Comparison of ENCODE assay signal across 12 cellular contexts in the genomic region with DNA sequence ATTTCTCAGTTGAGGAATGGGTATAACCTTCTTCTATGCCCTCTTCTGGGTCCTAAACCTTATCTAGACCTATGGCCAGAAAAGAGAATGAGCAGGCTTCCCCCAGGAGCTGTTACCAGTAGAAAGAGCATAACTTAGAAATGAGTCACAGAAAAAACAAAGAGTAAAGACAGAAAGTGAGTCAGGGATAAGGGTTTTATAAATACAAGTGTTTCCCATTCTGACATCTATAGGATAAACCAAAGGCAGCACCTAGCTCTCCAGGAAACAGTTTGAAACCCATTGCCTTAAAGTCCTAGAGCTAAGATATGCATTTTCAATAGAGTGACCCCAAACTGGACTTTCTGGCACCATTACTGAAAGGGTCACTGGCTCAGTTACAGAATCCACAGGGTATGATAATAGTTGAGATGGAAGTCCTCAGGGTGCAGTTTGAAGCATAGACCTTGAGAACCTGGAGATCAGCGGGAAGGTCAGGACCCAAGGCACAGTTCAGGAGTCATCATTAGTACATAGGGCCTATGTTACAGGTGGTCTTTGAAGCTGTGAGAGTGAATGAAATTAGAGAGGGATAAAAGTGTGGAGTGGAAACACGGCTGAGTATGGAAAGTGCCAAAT. TPM values are rescaled to one million over a fixed set of nuclear protein-coding genes. Genes with fewer than 3 reads are reported as not detected.
A peak's percentile ranks its signal among the peaks of the same experiment; 100 is the strongest.
DNase-seq lines count a peak whose midpoint lies in the region; ATAC-seq and TF ChIP-seq lines count a peak whose summit lies in the region.
"Had no signal": no experiment of that assay in that cellular context is flagged by ENCODE, and none has a peak within 500 bp of the region (broad histone marks: within the 10 kb centered on the region; RNA-seq: fewer than 3 reads in every experiment).

No MANE protein-coding gene starts in this region.

- H3K4me2 ChIP-seq in smooth muscle cell = peak overlapping the region; percentile 49

- H3K4me1 Mint-ChIP-seq in activated CD8-positive, alpha-beta memory T cell treated with anti-CD3 and anti-CD28 coated beads, Interleukin-2, amount 10 ng/mL, durations not matched to agents 7 days and 5 days = no peaks in the 10 kb centered on the region

- no peaks in the 10 kb centered on the region for H3K36me3 ChIP-seq in SJSA1
- no peaks in the 10 kb centered on the region for H3K36me3 ChIP-seq in smooth muscle cell (ENCODE audit: low read depth)

- H3K4me3 Mint-ChIP-seq in activated CD8-positive, alpha-beta memory T cell treated with anti-CD3 and anti-CD28 coated beads, Interleukin-2, amount 10 ng/mL, durations not matched to agents 7 days and 5 days = no peak overlapping the region
- H3K4me3 Mint-ChIP-seq: activated CD4-positive, alpha-beta memory T cell treated with anti-CD3 and anti-CD28 coated beads for 36 hours; stimulated activated naive CD8-positive, alpha-beta T cell treated with anti-CD3 and anti-CD28 coated beads, Interleukin-15, Interleukin-2, amounts not matched to agents 100 ng/mL and 50 ng/mL, for 24 hours had no signal

- H3K27me3 ChIP-seq in SJSA1 (replicated peaks) = no peaks in the 10 kb centered on the region
- no peaks in the 10 kb centered on the region for H3K27me3 ChIP-seq in smooth muscle cell (ENCODE audit: low read depth)

- no peak overlapping the region for H3K27ac Mint-ChIP-seq in activated CD8-positive, alpha-beta memory T cell treated with anti-CD3 and anti-CD28 coated beads, Interleukin-2, amount 10 ng/mL, durations not matched to agents 7 days and 5 days
- H3K27ac Mint-ChIP-seq: activated CD4-positive, alpha-beta memory T cell treated with anti-CD3 and anti-CD28 coated beads for 36 hours; stimulated activated naive CD8-positive, alpha-beta T cell treated with anti-CD3 and anti-CD28 coated beads, Interleukin-15, Interleukin-2, amounts not matched to agents 100 ng/mL and 50 ng/mL, for 24 hours had no signal

- no peaks in the 10 kb centered on the region for H3K9me3 Mint-ChIP-seq in activated CD8-positive, alpha-beta memory T cell treated with anti-CD3 and anti-CD28 coated beads, Interleukin-2, amount 10 ng/mL, durations not matched to agents 7 days and 5 days (ENCODE audit: low read depth)
- H3K9me3 Mint-ChIP-seq: activated CD4-positive, alpha-beta memory T cell treated with anti-CD3 and anti-CD28 coated beads for 36 hours; stimulated activated naive CD8-positive, alpha-beta T cell treated with anti-CD3 and anti-CD28 coated beads, Interleukin-15, Interleukin-2, amounts not matched to agents 100 ng/mL and 50 ng/mL, for 24 hours had no signal

- H3K4me3 ChIP-seq in SJSA1 = no peak overlapping the region
- H3K4me3 ChIP-seq in fibroblast of the aortic adventitia (ENCODE audit: low read depth, low read length) = no peak overlapping the region
- no peak overlapping the region for H3K4me3 ChIP-seq in smooth muscle cell
- H3K4me3 ChIP-seq: SK-N-MC had no signal

- no peak overlapping the region for H3K9ac ChIP-seq in smooth muscle cell (ENCODE audit: low read depth)

- TF ChIP-seq CTCF in fibroblast of the aortic adventitia (IDR thresholded peaks at IDR 0.05; ENCODE audit: insufficient read depth, low read length) = no peak
- TF ChIP-seq CTCF in smooth muscle cell (IDR thresholded peaks at IDR 0.05; ENCODE audit: borderline replicate concordance, insufficient read depth, poor library complexity, severe bottlenecking) = no peak
- TF ChIP-seq CTCF in GM10266 (IDR thresholded peaks at IDR 0.05; ENCODE audit: control insufficient read depth, insufficient read depth, low read depth, missing control alignments) = no peak

- WGBS in smooth muscle cell (ENCODE audit: low lambda C conversion rate) = 87% methylated on average over 2 of the region's 2 CpGs

- H4K20me1 ChIP-seq in smooth muscle cell (ENCODE audit: low read depth) = no peaks in the 10 kb centered on the region

- no peaks in the 10 kb centered on the region for H3K36me3 Mint-ChIP-seq in activated CD8-positive, alpha-beta memory T cell treated with anti-CD3 and anti-CD28 coated beads, Interleukin-2, amount 10 ng/mL, durations not matched to agents 7 days and 5 days
- H3K36me3 Mint-ChIP-seq: activated CD4-positive, alpha-beta memory T cell treated with anti-CD3 and anti-CD28 coated beads for 36 hours had no signal

- no peaks in the 10 kb centered on the region for H3K79me2 ChIP-seq in smooth muscle cell (ENCODE audit: low read depth)

- no peak for ATAC-seq in activated CD8-positive, alpha-beta memory T cell treated with anti-CD3 and anti-CD28 coated beads, Interleukin-2, amount 10 ng/mL, durations not matched to agents 7 days and 5 days

- peak; percentile 85 for DNase-seq in HCEC 1CT
- DNase-seq in SJSA1 (ENCODE audit: low read depth in 1 of 2, low spot score in 2 of 2) = peak; percentile 63 to 90
- DNase-seq in fibroblast of the aortic adventitia (ENCODE audit: low read depth) = peak; percentile 80
- no peak for DNase-seq in smooth muscle cell (lab: John Stamatoyannopoulos, UW; ENCODE audit: unreplicated experiment)
- DNase-seq in activated CD8-positive, alpha-beta memory T cell treated with anti-CD3 and anti-CD28 coated beads, Interleukin-2, amount 10 ng/mL, durations not matched to agents 7 days and 5 days = no peak
- DNase-seq in caudate nucleus (lab: John Stamatoyannopoulos, UW) = no peak
- DNase-seq in GM10266 (ENCODE audit: extremely low spot score) = no peak
- DNase-seq: activated CD4-positive, alpha-beta memory T cell treated with anti-CD3 and anti-CD28 coated beads for 36 hours; glutamatergic neuron; NCI-H2081 treated with DMSO at 0.1 percent for 48 hours had no signal

- peaks cover 7% of the 10 kb centered on the region for H3K27me3 Mint-ChIP-seq in activated CD8-positive, alpha-beta memory T cell treated with anti-CD3 and anti-CD28 coated beads, Interleukin-2, amount 10 ng/mL, durations not matched to agents 7 days and 5 days

- H3K4me1 ChIP-seq in SJSA1 (replicated peaks) (peaks cover 82% of the 10 kb centered on the region), smooth muscle cell (ENCODE audit: low read depth) (no peaks in the 10 kb centered on the region)

- no peaks in the 10 kb centered on the region for H3K9me3 ChIP-seq in SJSA1 (replicated peaks)
- H3K9me3 ChIP-seq in smooth muscle cell (replicated peaks; ENCODE audit: low read depth) = no peaks in the 10 kb centered on the region

- H3F3A ChIP-seq in smooth muscle cell (ENCODE audit: low read depth) = no peaks in the 10 kb centered on the region

- H3K27ac ChIP-seq in SJSA1 (peak overlapping the region; percentile 29), smooth muscle cell (ENCODE audit: low read depth) (peak overlapping the region; percentile 58), caudate nucleus (ENCODE audit: low read depth, low read length) (no peak overlapping the region)
- H3K27ac ChIP-seq: SK-N-MC had no signal

- CTCF ChIA-PET in activated CD8-positive, alpha-beta memory T cell treated with anti-CD3 and anti-CD28 coated beads, Interleukin-2, amount 10 ng/mL, durations not matched to agents 7 days and 5 days (lab: Charles Lee) = no interaction called here

- no peak overlapping the region for H2AFZ ChIP-seq in smooth muscle cell (ENCODE audit: low read depth)

RNA-seq across cellular contexts. Expression of a gene that starts 42.7 kb away (rescaled TPM):
- total RNA-seq in SJSA1 (2014; rRNA removed; shearing (Covaris generic)) = 36.2 and 46.0 TPM in 2 replicates
- total RNA-seq in fibroblast of the aortic adventitia (ENCODE audit: low replicate concordance) = 38.6 and 45.0 TPM in 2 replicates
- total RNA-seq in smooth muscle cell = 29.2 and 38.9 TPM in 2 replicates
- 14.3 and 17.7 TPM in 2 replicates for polyA plus RNA-seq in smooth muscle cell
- total RNA-seq in activated CD8-positive, alpha-beta memory T cell treated with anti-CD3 and anti-CD28 coated beads, Interleukin-2, amount 10 ng/mL, durations not matched to agents 7 days and 5 days = not detected

Comparison
In these comparisons a context has a peak if more than half of its experiments do, and no peak if none do; other contexts are left out.
1. DNase-seq: peak in HCEC 1CT (single experiment), SJSA1 (2 of 2) and fibroblast of the aortic adventitia (single experiment); none in smooth muscle cell (single experiment), activated CD8-positive, alpha-beta memory T cell treated with anti-CD3 and anti-CD28 coated beads, Interleukin-2, amount 10 ng/mL, durations not matched to agents 7 days and 5 days (single experiment), caudate nucleus (0 of 61) and GM10266 (single experiment).
2. RNA of a gene that starts 42.7 kb away (total RNA-seq): 36.2 to 46.0 TPM in SJSA1, 38.6 to 45.0 TPM in fibroblast of the aortic adventitia and 29.2 to 38.9 TPM in smooth muscle cell; not detected in activated CD8-positive, alpha-beta memory T cell treated with anti-CD3 and anti-CD28 coated beads, Interleukin-2, amount 10 ng/mL, durations not matched to agents 7 days and 5 days; every median in the first group is over 10 times any median in the second.